Comparison of ENCODE assay signal across 8 cellular contexts in genomic region chr4:6270691-6271121, GRCh38. TPM values are rescaled to one million over a fixed set of nuclear protein-coding genes. Genes with fewer than 3 reads are reported as not detected.
DNase-seq lines count a peak whose midpoint lies in the region; ATAC-seq, FAIRE-seq and TF ChIP-seq lines count a peak whose summit lies in the region.

No MANE protein-coding gene starts in this region.

- no peaks in the 10 kb centered on the region for H3K27me3 ChIP-seq in HAP-1 (ENCODE audit: low read depth)

- no peaks in the 10 kb centered on the region; the same call in 1 of the 2 replicates for H3K36me3 ChIP-seq in HAP-1 (replicated peaks)

- no peaks in the 10 kb centered on the region for H3K27me3 Mint-ChIP-seq in activated T-helper 17 cell treated with anti-CD3 and anti-CD28 coated beads, Interleukin-2, amount 50 U/mL, for 72 hours
- no peaks in the 10 kb centered on the region for H3K27me3 Mint-ChIP-seq in stimulated activated naive B cell treated with anti-CD40 and anti-IgM and Interleukin-4, amounts not matched to agents 10 μg/mL and 1 μg/mL and 100 μg/mL, for 72 hours

- ATAC-seq in activated T-helper 17 cell treated with anti-CD3 and anti-CD28 coated beads, Interleukin-2, amount 50 U/mL, for 72 hours (replicated peaks): no peak
- no peak for ATAC-seq in stimulated activated naive B cell treated with anti-CD40 and anti-IgM and Interleukin-4, amounts not matched to agents 10 μg/mL and 1 μg/mL and 100 μg/mL, for 72 hours (replicated peaks)

- no peaks in the 10 kb centered on the region for H3K9me3 ChIP-seq in HAP-1

- peak overlapping the region; percentile 85 for H3K4me3 ChIP-seq in HAP-1
- H3K4me3 ChIP-seq in iPS-11a (ENCODE audit: low read depth, low read length): peak overlapping the region; percentile 39

- peak overlapping the region; percentile 67 for H3K4me3 Mint-ChIP-seq in activated T-helper 17 cell treated with anti-CD3 and anti-CD28 coated beads, Interleukin-2, amount 50 U/mL, for 72 hours
- peak overlapping the region; percentile 71 to 75 for H3K4me3 Mint-ChIP-seq in stimulated activated naive B cell treated with anti-CD40 and anti-IgM and Interleukin-4, amounts not matched to agents 10 μg/mL and 1 μg/mL and 100 μg/mL, for 72 hours

- in situ Hi-C loops in HAP-1 (cut with MboI; ENCODE audit: low sequenced_read_pairs): loop anchor here (25.0 kb wide), 1 partner anchor 817 kb away; no protein-coding TSS in a partner anchor

- no peak for TF ChIP-seq POLR2A in GM12891 (IDR thresholded peaks at IDR 0.05; ENCODE audit: low read depth, low read length)

- DNase-seq in HAP-1 (ENCODE audit: low spot score in 2 of 2) (no peak), GM12891 (ENCODE audit: insufficient read length, low spot score) (no peak), COLO668 (lab: John Stamatoyannopoulos, UW; ENCODE audit: unreplicated experiment) (no peak), inferior parietal cortex (ENCODE audit: extremely low spot score) (no peak)
- no peak for DNase-seq in stimulated activated naive B cell treated with anti-CD40 and anti-IgM and Interleukin-4, amounts not matched to agents 10 μg/mL and 1 μg/mL and 100 μg/mL, for 72 hours
- no peak for DNase-seq in stimulated activated naive CD4-positive, alpha-beta T cell (lab: John Stamatoyannopoulos, UW)

- no peaks in the 10 kb centered on the region for H3K36me3 Mint-ChIP-seq in activated T-helper 17 cell treated with anti-CD3 and anti-CD28 coated beads, Interleukin-2, amount 50 U/mL, for 72 hours (ENCODE audit: low read depth)
- no peaks in the 10 kb centered on the region for H3K36me3 Mint-ChIP-seq in stimulated activated naive B cell treated with anti-CD40 and anti-IgM and Interleukin-4, amounts not matched to agents 10 μg/mL and 1 μg/mL and 100 μg/mL, for 72 hours

- H3K27ac Mint-ChIP-seq in activated T-helper 17 cell treated with anti-CD3 and anti-CD28 coated beads, Interleukin-2, amount 50 U/mL, for 72 hours: peak overlapping the region; percentile 50
- H3K27ac Mint-ChIP-seq in stimulated activated naive B cell treated with anti-CD40 and anti-IgM and Interleukin-4, amounts not matched to agents 10 μg/mL and 1 μg/mL and 100 μg/mL, for 72 hours: no peak overlapping the region

- FAIRE-seq in GM12891 (lab: Jason Lieb, UNC): no peak

- H3K4me1 Mint-ChIP-seq in activated T-helper 17 cell treated with anti-CD3 and anti-CD28 coated beads, Interleukin-2, amount 50 U/mL, for 72 hours: no peaks in the 10 kb centered on the region
- peaks cover 33 to 35% of the 10 kb centered on the region in 2 donors for H3K4me1 Mint-ChIP-seq in stimulated activated naive B cell treated with anti-CD40 and anti-IgM and Interleukin-4, amounts not matched to agents 10 μg/mL and 1 μg/mL and 100 μg/mL, for 72 hours

- H3K4me1 ChIP-seq in HAP-1: peaks cover 4% of the 10 kb centered on the region

- H3K9me3 Mint-ChIP-seq in activated T-helper 17 cell treated with anti-CD3 and anti-CD28 coated beads, Interleukin-2, amount 50 U/mL, for 72 hours: no peaks in the 10 kb centered on the region
- no peaks in the 10 kb centered on the region for H3K9me3 Mint-ChIP-seq in stimulated activated naive B cell treated with anti-CD40 and anti-IgM and Interleukin-4, amounts not matched to agents 10 μg/mL and 1 μg/mL and 100 μg/mL, for 72 hours

TF ChIP-seq in GM12891, 5 proteins besides CTCF, POLR2A, EP300 and RAD21:
- no peak for TF ChIP-seq POU2F2 (IDR thresholded peaks at IDR 0.05; ENCODE audit: low read depth, low read length)
- no peak for TF ChIP-seq PAX5 (IDR thresholded peaks at IDR 0.05; ENCODE audit: insufficient read depth, low read length, severe bottlenecking)
- no peak for TF ChIP-seq TAF1 (IDR thresholded peaks at IDR 0.05; ENCODE audit: low read depth, low read length)
- TF ChIP-seq POLR2AphosphoS5 (IDR thresholded peaks at IDR 0.05; ENCODE audit: low read depth, low read length): no peak
- TF ChIP-seq SPI1 (IDR thresholded peaks at IDR 0.05; ENCODE audit: low read depth, low read length): no peak

RNA-seq across cellular contexts. Expression of gene WFS1, which starts 1.1 kb away (rescaled TPM):
- total RNA-seq in activated T-helper 17 cell treated with anti-CD3 and anti-CD28 coated beads, Interleukin-2, amount 50 U/mL, for 72 hours: 1 to 10 TPM; 1.1 to 2.6 TPM
- 4.6 TPM for polyA plus RNA-seq in GM12891 (2012; ENCODE audit: low read depth, missing spikeins)
